Comparison of ENCODE assay signal across 9 cellular contexts in the genomic region with DNA sequence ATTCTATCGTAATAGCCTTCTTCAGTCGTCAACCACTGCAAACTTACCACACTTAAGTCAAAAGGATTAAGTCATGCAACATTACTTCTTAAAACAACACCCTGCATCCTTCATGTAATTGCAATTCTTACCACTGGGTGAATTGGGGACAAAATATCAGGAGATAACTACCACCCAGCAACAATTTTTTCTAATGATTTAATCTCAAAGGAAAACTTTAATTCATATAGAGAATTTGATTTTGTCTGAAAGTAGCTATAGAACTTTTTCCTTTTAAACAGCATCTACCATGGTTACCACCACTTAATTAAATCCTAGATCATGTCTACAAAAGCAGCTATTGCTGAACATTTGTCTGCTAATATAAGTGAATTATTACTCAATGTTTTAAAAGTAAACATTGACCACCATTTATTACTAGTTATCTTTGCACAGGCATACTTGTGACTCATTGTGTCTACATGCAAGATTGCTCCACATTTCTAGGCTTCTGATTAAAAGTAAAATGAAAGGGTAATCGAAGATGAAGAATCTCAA. TPM values are rescaled to one million over a fixed set of nuclear protein-coding genes. Genes with fewer than 3 reads are reported as not detected.
A peak's percentile ranks its signal among the peaks of the same experiment; 100 is the strongest.
DNase-seq lines count a peak whose midpoint lies in the region; ATAC-seq and TF ChIP-seq lines count a peak whose summit lies in the region.
"Had no signal": no experiment of that assay in that cellular context is flagged by ENCODE, and none has a peak within 500 bp of the region (broad histone marks: within the 10 kb centered on the region; RNA-seq: fewer than 3 reads in every experiment).

No MANE protein-coding gene starts in this region.

- H3K27me3 ChIP-seq in thyroid gland, result no peaks in the 10 kb centered on the region

- H3K4me1 ChIP-seq in thyroid gland, result peaks cover 34 to 50% of the 10 kb centered on the region in 2 donors

- H3K27me3 Mint-ChIP-seq in activated T-helper 17 cell treated with anti-CD3 and anti-CD28 coated beads, Interleukin-2, amount 50 U/mL, for 72 hours, result no peaks in the 10 kb centered on the region

- peaks cover 41% of the 10 kb centered on the region for H3K4me1 Mint-ChIP-seq in activated T-helper 17 cell treated with anti-CD3 and anti-CD28 coated beads, Interleukin-2, amount 50 U/mL, for 72 hours

- peak; percentile 37 to 82 (median 61) for TF ChIP-seq CTCF in thyroid gland (IDR thresholded peaks at IDR 0.05)

- H3K9me3 Mint-ChIP-seq in activated T-helper 17 cell treated with anti-CD3 and anti-CD28 coated beads, Interleukin-2, amount 50 U/mL, for 72 hours, result no peaks in the 10 kb centered on the region
- H3K9me3 Mint-ChIP-seq: activated T-helper 2 cell treated with anti-CD3 and anti-CD28 coated beads, Interferon-gamma antibody, Interleukin-2, Interleukin-4, amounts not matched to agents 10 μg/mL and 5 μg/mL and 100 μg/mL, durations not matched to agents 14 hours and 24 hours and 36 hours had no signal

- DNase-seq in SKM-1 treated with dmso at 0.1 percent for 144 hours (lab: John Stamatoyannopoulos, UW; ENCODE audit: unreplicated experiment) (peak; percentile 14), SKM-1 (lab: John Stamatoyannopoulos, UW; ENCODE audit: unreplicated experiment) (no peak), SK-N-MC (ENCODE audit: low read depth, low spot score) (no peak), glomerular visceral epithelial cell (ENCODE audit: extremely low spot score) (peak; percentile 68), thyroid gland (no peak)

- no peak for TF ChIP-seq POLR2A in thyroid gland (IDR thresholded peaks at IDR 0.05)

- H3K9me3 ChIP-seq in SK-N-MC (ENCODE audit: low read depth, low read length) (no peaks in the 10 kb centered on the region), thyroid gland (no peaks in the 10 kb centered on the region)

- no peaks in the 10 kb centered on the region for H3K36me3 ChIP-seq in SK-N-MC (ENCODE audit: insufficient read depth, low read length)
- H3K36me3 ChIP-seq in thyroid gland, result no peaks in the 10 kb centered on the region

- peak overlapping the region; percentile 82 for H3K27ac ChIP-seq in SK-N-MC
- H3K27ac ChIP-seq in thyroid gland, result peak overlapping the region; percentile 26 to 47 (median 26)

- no peak overlapping the region for H3K27ac Mint-ChIP-seq in activated T-helper 17 cell treated with anti-CD3 and anti-CD28 coated beads, Interleukin-2, amount 50 U/mL, for 72 hours
- H3K27ac Mint-ChIP-seq: activated T-helper 2 cell treated with anti-CD3 and anti-CD28 coated beads, Interferon-gamma antibody, Interleukin-2, Interleukin-4, amounts not matched to agents 10 μg/mL and 5 μg/mL and 100 μg/mL, durations not matched to agents 14 hours and 24 hours and 36 hours had no signal

- ATAC-seq in HG03378 (IDR thresholded peaks at IDR 0.05; ENCODE audit: unreplicated experiment), result no peak
- no peak for ATAC-seq in activated T-helper 17 cell treated with anti-CD3 and anti-CD28 coated beads, Interleukin-2, amount 50 U/mL, for 72 hours (replicated peaks)
- ATAC-seq in HG03108 (IDR thresholded peaks at IDR 0.05; ENCODE audit: unreplicated experiment), result no peak

- H3K4me3 Mint-ChIP-seq in activated T-helper 17 cell treated with anti-CD3 and anti-CD28 coated beads, Interleukin-2, amount 50 U/mL, for 72 hours, result no peak overlapping the region

- intact Hi-C loops in thyroid gland (cut with DNase I), result loop anchor here (10.0 kb wide), 1 partner anchor 47 kb away; no protein-coding TSS in a partner anchor

- 33 to 39% methylated on average over 3 of the region's 3 CpGs for WGBS in thyroid gland, 2 donors

- H3K4me3 ChIP-seq in SK-N-MC, result peak overlapping the region; percentile 13
- no peak overlapping the region for H3K4me3 ChIP-seq in thyroid gland (replicated peaks in 1 of 3)

- peaks cover 6% of the 10 kb centered on the region for H3K36me3 Mint-ChIP-seq in activated T-helper 17 cell treated with anti-CD3 and anti-CD28 coated beads, Interleukin-2, amount 50 U/mL, for 72 hours (ENCODE audit: low read depth)

- no peak overlapping the region for H3K9ac ChIP-seq in SK-N-MC (ENCODE audit: insufficient read length)

RNA-seq across cellular contexts. Expression of gene MLLT3, which starts 10.5 kb away (rescaled TPM):
- 10 to 100 TPM; 29.8 to 51.0 (median 47.1) TPM for total RNA-seq in thyroid gland
- 10 to 100 TPM; 45.7 to 54.9 TPM for total RNA-seq in activated T-helper 17 cell treated with anti-CD3 and anti-CD28 coated beads, Interleukin-2, amount 50 U/mL, for 72 hours

Comparison
In these comparisons a context has a peak if more than half of its experiments do, and no peak if none do; other contexts are left out.
1. DNase-seq: peak in SKM-1 treated with dmso at 0.1 percent for 144 hours (single experiment) and glomerular visceral epithelial cell (single experiment); none in SKM-1 (single experiment), SK-N-MC (single experiment) and thyroid gland (0 of 2).